In genomic region chr5:177328545-177329231, GRCh38 we compare ENCODE assay signal across 1 cellular context.
TF ChIP-seq lines count a peak whose summit lies in the region.

No MANE protein-coding gene starts in this region.

TF ChIP-seq in H1, 55 proteins besides CTCF, POLR2A, EP300 and RAD21:
- no peak for TF ChIP-seq CHD2 (IDR thresholded peaks at IDR 0.05; ENCODE audit: low read length)
- no peak for TF ChIP-seq PHF8 (conservative IDR thresholded peaks at IDR 0.05; ENCODE audit: low read depth, low read length)
- TF ChIP-seq HDAC2 (IDR thresholded peaks at IDR 0.05; ENCODE audit: borderline replicate concordance in 1 of 2, low read depth in 2 of 2, low read length in 2 of 2): no peak
- no peak for TF ChIP-seq SIN3A (conservative IDR thresholded peaks at IDR 0.05 in 1 of 2, IDR thresholded peaks at IDR 0.05 in 1 of 2; ENCODE audit: low read depth in 1 of 2, low read length in 2 of 2)
- TF ChIP-seq TAF7 (optimal IDR thresholded peaks at IDR 0.05; ENCODE audit: borderline replicate concordance, low read depth, low read length): no peak
- TF ChIP-seq ASH2L (IDR thresholded peaks at IDR 0.05; ENCODE audit: low read length): no peak
- TF ChIP-seq SIRT6 (IDR thresholded peaks at IDR 0.05; ENCODE audit: low read length): no peak
- no peak for TF ChIP-seq BACH1 (IDR thresholded peaks at IDR 0.05; ENCODE audit: low read length)
- no peak for TF ChIP-seq JUND (IDR thresholded peaks at IDR 0.05; ENCODE audit: low read length)
- TF ChIP-seq POU5F1 (IDR thresholded peaks at IDR 0.05; ENCODE audit: low read depth, low read length): no peak
